Comparison of ENCODE assay signal across 17 cellular contexts in the genomic region with DNA sequence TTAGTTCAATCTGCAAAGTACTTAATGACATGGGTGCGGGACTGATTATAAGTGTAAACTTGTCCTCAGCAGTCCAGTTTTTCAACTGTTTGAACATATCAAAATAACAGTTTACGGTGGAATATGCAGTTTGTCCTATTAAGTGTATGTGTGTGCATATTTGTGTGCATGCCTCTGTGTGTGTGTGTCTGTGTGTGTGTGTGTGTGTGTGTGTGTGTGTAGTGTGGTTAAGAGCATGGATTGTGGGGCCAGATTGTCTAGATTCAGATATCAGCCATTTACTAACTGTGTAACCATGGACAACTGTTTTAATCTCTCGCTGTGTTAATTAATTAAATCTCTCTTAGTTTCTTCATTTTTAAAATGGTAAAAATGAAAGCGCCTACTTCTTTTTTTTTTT. TPM values are rescaled to one million over a fixed set of nuclear protein-coding genes. Genes with fewer than 3 reads are reported as not detected.
DNase-seq lines count a peak whose midpoint lies in the region; ATAC-seq and TF ChIP-seq lines count a peak whose summit lies in the region.
"Had no signal": no experiment of that assay in that cellular context is flagged by ENCODE, and none has a peak within 500 bp of the region (broad histone marks: within the 10 kb centered on the region; RNA-seq: fewer than 3 reads in every experiment).

No MANE protein-coding gene starts in this region.

- no peaks in the 10 kb centered on the region for H3K9me3 ChIP-seq in BLaER1 treated with 17β-estradiol and CSF1 and Interleukin-3, amounts not matched to agents 10 nM and 100 nM (replicated peaks in 1 of 11)
- no peaks in the 10 kb centered on the region for H3K9me3 ChIP-seq in DND-41 (ENCODE audit: insufficient read depth, low read length, severe bottlenecking)
- H3K9me3 ChIP-seq: tibial nerve had no signal

- peak overlapping the region; percentile 62 for H2AFZ ChIP-seq in DND-41 (ENCODE audit: low read depth, low read length)

- CTCF ChIA-PET in WTC11 (lab: Charles Lee), result no interaction called here

- H3K27me3 Mint-ChIP-seq in IgD-negative memory B cell, result peaks cover 2% of the 10 kb centered on the region
- H3K27me3 Mint-ChIP-seq in activated naive CD8-positive, alpha-beta T cell treated with anti-CD3 and anti-CD28 coated beads, Interleukin-2, amount 10 ng/mL, durations not matched to agents 7 days and 5 days, result no peaks in the 10 kb centered on the region
- H3K27me3 Mint-ChIP-seq in WTC11 (ENCODE audit: low read depth), result no peaks in the 10 kb centered on the region

- no peak for TF ChIP-seq CTCF in DND-41 (IDR thresholded peaks at IDR 0.05; ENCODE audit: borderline replicate concordance, extremely low read depth, low read length, poor library complexity, severe bottlenecking)
- no peak for TF ChIP-seq CTCF in WTC11 (IDR thresholded peaks at IDR 0.05)

- H3K9ac ChIP-seq in BLaER1 treated with 17β-estradiol and CSF1 and Interleukin-3, amounts not matched to agents 10 nM and 100 nM, result peak overlapping the region in 6 of 11 experiments; percentile 49 to 77 (median 73); a peak in 11 of 22 replicates
- H3K9ac ChIP-seq in DND-41 (ENCODE audit: low read depth, low read length), result peak overlapping the region; percentile 55

- H3K9me3 Mint-ChIP-seq in IgD-negative memory B cell, result no peaks in the 10 kb centered on the region
- no peaks in the 10 kb centered on the region for H3K9me3 Mint-ChIP-seq in activated naive CD8-positive, alpha-beta T cell treated with anti-CD3 and anti-CD28 coated beads, Interleukin-2, amount 10 ng/mL, durations not matched to agents 7 days and 5 days
- no peaks in the 10 kb centered on the region for H3K9me3 Mint-ChIP-seq in WTC11
- H3K9me3 Mint-ChIP-seq: neural crest cell had no signal

- ATAC-seq in DND-41 (ENCODE audit: insufficient read depth, low read depth) (peak; percentile 64), HG03521 (IDR thresholded peaks at IDR 0.05; ENCODE audit: unreplicated experiment) (no peak), WTC11 (no peak), GM21526 (IDR thresholded peaks at IDR 0.05; ENCODE audit: low FRiP score, unreplicated experiment) (no peak)
- ATAC-seq in activated naive CD8-positive, alpha-beta T cell treated with anti-CD3 and anti-CD28 coated beads, Interleukin-2, amount 10 ng/mL, durations not matched to agents 7 days and 5 days (ENCODE audit: low read depth), result no peak
- ATAC-seq: foreskin keratinocyte had no signal

- peak overlapping the region; percentile 75 to 80 (median 79) for H3K4me3 Mint-ChIP-seq in IgD-negative memory B cell
- peak overlapping the region; percentile 72 for H3K4me3 Mint-ChIP-seq in activated naive CD8-positive, alpha-beta T cell treated with anti-CD3 and anti-CD28 coated beads, Interleukin-2, amount 10 ng/mL, durations not matched to agents 7 days and 5 days
- no peak overlapping the region for H3K4me3 Mint-ChIP-seq in WTC11
- H3K4me3 Mint-ChIP-seq: neural crest cell had no signal

- H3K27ac ChIP-seq in BLaER1 treated with 17β-estradiol and CSF1 and Interleukin-3, amounts not matched to agents 10 nM and 100 nM, result peak overlapping the region in 7 of 11 experiments; percentile 67 to 74 (median 70); a peak in 8 of 22 replicates
- peak overlapping the region; percentile 79 for H3K27ac ChIP-seq in DND-41 (ENCODE audit: low read length)
- H3K27ac ChIP-seq: foreskin keratinocyte, tibial nerve had no signal

- DNase-seq in DND-41, result no peak
- no peak for DNase-seq in activated naive CD8-positive, alpha-beta T cell treated with anti-CD3 and anti-CD28 coated beads, Interleukin-2, amount 10 ng/mL, durations not matched to agents 7 days and 5 days
- DNase-seq in WTC11 (ENCODE audit: low spot score), result no peak
- no peak for DNase-seq in NCI-H1436 (lab: John Stamatoyannopoulos, UW)
- DNase-seq: CD4-positive, CD25-positive, alpha-beta regulatory T cell; EL; foreskin keratinocyte; GOT3; KBM-7; NCI-H146; NCI-H510A had no signal

- H3K79me2 ChIP-seq in DND-41 (ENCODE audit: insufficient read depth, low read length), result peaks cover 8% of the 10 kb centered on the region

- peak overlapping the region in 8 of 10 experiments; percentile 49 to 64 (median 54); a peak in 16 of 20 replicates for H3K4me3 ChIP-seq in BLaER1 treated with 17β-estradiol and CSF1 and Interleukin-3, amounts not matched to agents 10 nM and 100 nM
- peak overlapping the region; percentile 42 to 75; a peak in 3 of 4 replicates for H3K4me3 ChIP-seq in DND-41 (ENCODE audit: low read depth in 1 of 2, low read length in 2 of 2)

- peaks cover 6 to 13% (median 9%) of the 10 kb centered on the region in 3 donors for H3K4me1 Mint-ChIP-seq in IgD-negative memory B cell
- H3K4me1 Mint-ChIP-seq in activated naive CD8-positive, alpha-beta T cell treated with anti-CD3 and anti-CD28 coated beads, Interleukin-2, amount 10 ng/mL, durations not matched to agents 7 days and 5 days, result peaks cover 7% of the 10 kb centered on the region
- H3K4me1 Mint-ChIP-seq in WTC11, result no peaks in the 10 kb centered on the region
- H3K4me1 Mint-ChIP-seq: neural crest cell had no signal

- no peaks in the 10 kb centered on the region for H4K20me1 ChIP-seq in BLaER1 treated with 17β-estradiol and CSF1 and Interleukin-3, amounts not matched to agents 10 nM and 100 nM
- H4K20me1 ChIP-seq in DND-41 (ENCODE audit: insufficient read depth, low read length), result no peaks in the 10 kb centered on the region

- POLR2A ChIA-PET in activated naive CD8-positive, alpha-beta T cell treated with anti-CD3 and anti-CD28 coated beads, Interleukin-2, amount 10 ng/mL, durations not matched to agents 7 days and 5 days (lab: Charles Lee), result interaction anchor here (0.7 kb wide), 1 partner anchor 81 kb away, joined by 4 read pairs; no protein-coding TSS in a partner anchor
- POLR2A ChIA-PET in WTC11 (lab: Charles Lee), result no interaction called here

- H3K27ac Mint-ChIP-seq in IgD-negative memory B cell (no peak overlapping the region), WTC11 (no peak overlapping the region)
- H3K27ac Mint-ChIP-seq in activated naive CD8-positive, alpha-beta T cell treated with anti-CD3 and anti-CD28 coated beads, Interleukin-2, amount 10 ng/mL, durations not matched to agents 7 days and 5 days, result peak overlapping the region; percentile 65
- H3K27ac Mint-ChIP-seq: CD4-positive, CD25-positive, alpha-beta regulatory T cell had no signal

- no peaks in the 10 kb centered on the region for H3K27me3 ChIP-seq in BLaER1 treated with 17β-estradiol and CSF1 and Interleukin-3, amounts not matched to agents 10 nM and 100 nM
- H3K27me3 ChIP-seq in DND-41 (ENCODE audit: insufficient read depth, low read length, poor library complexity), result no peaks in the 10 kb centered on the region
- H3K27me3 ChIP-seq: foreskin keratinocyte, tibial nerve had no signal

- peaks cover 0 to 28% (median 6%) of the 10 kb centered on the region in 10 experiments; a peak in 13 of 20 replicates for H3K4me1 ChIP-seq in BLaER1 treated with 17β-estradiol and CSF1 and Interleukin-3, amounts not matched to agents 10 nM and 100 nM
- peaks cover 20% of the 10 kb centered on the region for H3K4me1 ChIP-seq in DND-41 (ENCODE audit: insufficient read depth, low read length)
- H3K4me1 ChIP-seq: foreskin keratinocyte, tibial nerve had no signal

- peak overlapping the region; percentile 59 to 86 (median 70); a peak in 20 of 22 replicates for H3K4me2 ChIP-seq in BLaER1 treated with 17β-estradiol and CSF1 and Interleukin-3, amounts not matched to agents 10 nM and 100 nM
- peak overlapping the region; percentile 97 for H3K4me2 ChIP-seq in DND-41 (ENCODE audit: insufficient read depth, low read length)

- H3K36me3 Mint-ChIP-seq in IgD-negative memory B cell (peaks cover 3% of the 10 kb centered on the region), WTC11 (no peaks in the 10 kb centered on the region)
- H3K36me3 Mint-ChIP-seq in activated naive CD8-positive, alpha-beta T cell treated with anti-CD3 and anti-CD28 coated beads, Interleukin-2, amount 10 ng/mL, durations not matched to agents 7 days and 5 days, result peaks cover 2% of the 10 kb centered on the region
- H3K36me3 Mint-ChIP-seq: CD4-positive, CD25-positive, alpha-beta regulatory T cell had no signal

- no peaks in the 10 kb centered on the region for H3K36me3 ChIP-seq in BLaER1 treated with 17β-estradiol and CSF1 and Interleukin-3, amounts not matched to agents 10 nM and 100 nM
- H3K36me3 ChIP-seq in DND-41 (ENCODE audit: insufficient read depth, low read length), result peaks cover 5% of the 10 kb centered on the region; the same call in 1 of the 2 replicates

TF ChIP-seq in WTC11, 78 proteins besides CTCF, POLR2A, EP300 and RAD21 (continues in another document):
- TF ChIP-seq ATF1 (CRISPR knock-in tag; IDR thresholded peaks at IDR 0.05) (no peak), NR2C2 (CRISPR knock-in tag; IDR thresholded peaks at IDR 0.05) (no peak), ZNF671 (CRISPR knock-in tag; IDR thresholded peaks at IDR 0.05) (no peak)
- TF ChIP-seq, protein P1, sequence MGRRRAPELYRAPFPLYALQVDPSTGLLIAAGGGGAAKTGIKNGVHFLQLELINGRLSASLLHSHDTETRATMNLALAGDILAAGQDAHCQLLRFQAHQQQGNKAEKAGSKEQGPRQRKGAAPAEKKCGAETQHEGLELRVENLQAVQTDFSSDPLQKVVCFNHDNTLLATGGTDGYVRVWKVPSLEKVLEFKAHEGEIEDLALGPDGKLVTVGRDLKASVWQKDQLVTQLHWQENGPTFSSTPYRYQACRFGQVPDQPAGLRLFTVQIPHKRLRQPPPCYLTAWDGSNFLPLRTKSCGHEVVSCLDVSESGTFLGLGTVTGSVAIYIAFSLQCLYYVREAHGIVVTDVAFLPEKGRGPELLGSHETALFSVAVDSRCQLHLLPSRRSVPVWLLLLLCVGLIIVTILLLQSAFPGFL (CRISPR knock-in tag; IDR thresholded peaks at IDR 0.05; ENCODE audit: borderline replicate concordance), result no peak
- TF ChIP-seq, protein P2, sequence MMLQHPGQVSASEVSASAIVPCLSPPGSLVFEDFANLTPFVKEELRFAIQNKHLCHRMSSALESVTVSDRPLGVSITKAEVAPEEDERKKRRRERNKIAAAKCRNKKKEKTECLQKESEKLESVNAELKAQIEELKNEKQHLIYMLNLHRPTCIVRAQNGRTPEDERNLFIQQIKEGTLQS (CRISPR knock-in tag; conservative IDR thresholded peaks at IDR 0.05), result no peak

RNA-seq across cellular contexts. Expression of gene NEXN, which starts 39.0 kb away (rescaled TPM):
- polyA plus RNA-seq in IgD-negative memory B cell, result 3.8 TPM
- total RNA-seq in activated naive CD8-positive, alpha-beta T cell treated with anti-CD3 and anti-CD28 coated beads, Interleukin-2, amount 10 ng/mL, durations not matched to agents 7 days and 5 days, result 1 to 10 TPM; 2.0 to 3.0 TPM
- total RNA-seq in WTC11 (2021), result 1.4 to 2.5 TPM (median 1.6 TPM) in 3 replicates

RNA-seq across cellular contexts. Expression of gene FUBP1, which starts 51.5 kb away (rescaled TPM):
- 48.2 TPM for polyA plus RNA-seq in IgD-negative memory B cell
- 100 to 1,000 TPM; 223 to 228 TPM for total RNA-seq in activated naive CD8-positive, alpha-beta T cell treated with anti-CD3 and anti-CD28 coated beads, Interleukin-2, amount 10 ng/mL, durations not matched to agents 7 days and 5 days
- total RNA-seq in WTC11 (2021), result 175 to 208 TPM (median 176 TPM) in 3 replicates
